ENCODE assay signal across 19 cellular contexts in the genomic region with DNA sequence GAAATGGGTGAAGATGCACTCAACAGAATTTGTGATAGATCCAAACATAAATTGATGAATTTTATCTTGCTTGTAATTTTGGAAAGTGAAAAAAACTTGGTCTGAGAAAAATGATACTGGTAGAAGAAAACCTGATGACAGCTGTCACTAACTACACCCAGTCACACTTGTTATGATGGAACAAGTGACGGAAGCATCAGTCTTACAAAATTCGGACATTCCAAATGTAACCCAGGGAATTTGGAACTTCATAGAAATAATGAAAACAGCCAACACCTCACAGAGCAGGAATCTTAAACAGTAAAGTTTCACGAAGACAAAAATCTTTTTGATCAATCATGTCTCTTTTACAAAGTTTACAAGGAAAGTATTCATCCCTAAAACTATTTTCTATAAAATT.
"Had no signal": no experiment of that assay in that cellular context is flagged by ENCODE, and none has a peak within 500 bp of the region (broad histone marks: within the 10 kb centered on the region; RNA-seq: fewer than 3 reads in every experiment).

No MANE protein-coding gene starts in this region.

- H3K36me3 Mint-ChIP-seq: naive thymus-derived CD8-positive, alpha-beta T cell had no signal

- H3K36me3 ChIP-seq: lower lobe of right lung, ovary, stomach, thyroid gland had no signal

- DNase-seq: dermis blood vessel endothelial cell; effector memory CD4-positive, alpha-beta T cell; left ventricle myocardium superior; lower lobe of right lung; naive thymus-derived CD8-positive, alpha-beta T cell; nephron progenitor cell; nucleus accumbens; ovary; posterior cingulate gyrus; psoas muscle; right cardiac atrium; stimulated activated CD4-positive, alpha-beta T cell treated with anti-CD3 and anti-CD28 coated beads, Interleukin-15, amount 100 ng/mL, for 24 hours; stimulated activated CD4-positive, alpha-beta T cell treated with anti-CD3 and anti-CD28 coated beads, Interleukin-2, amount 100 ng/mL, for 48 hours; stimulated activated CD8-positive, alpha-beta memory T cell treated with anti-CD3 and anti-CD28 coated beads, Interleukin-4, amount 100 ng/mL, for 48 hours; stomach; thyroid gland had no signal

- H3K9me3 ChIP-seq: lower lobe of right lung, ovary, psoas muscle, stomach, thyroid gland had no signal

- H3K27ac ChIP-seq: coronary artery, lower lobe of right lung, ovary, psoas muscle, skin epidermis, thyroid gland had no signal

- H3K9me3 Mint-ChIP-seq: nephron progenitor cell, type B pancreatic cell had no signal

- H3K4me1 Mint-ChIP-seq: naive thymus-derived CD8-positive, alpha-beta T cell had no signal

- H3K4me3 Mint-ChIP-seq: naive thymus-derived CD8-positive, alpha-beta T cell; nephron progenitor cell; type B pancreatic cell had no signal

- H3K27me3 Mint-ChIP-seq: type B pancreatic cell had no signal

- H3K27ac Mint-ChIP-seq: naive thymus-derived CD8-positive, alpha-beta T cell; nephron progenitor cell; type B pancreatic cell had no signal

- H3K27me3 ChIP-seq: ovary, stomach, thyroid gland had no signal

- H3K4me3 ChIP-seq: coronary artery, lower lobe of right lung, ovary, psoas muscle, skin epidermis, stomach, thyroid gland had no signal

- ATAC-seq: left ventricle myocardium superior; lower lobe of right lung; naive thymus-derived CD8-positive, alpha-beta T cell; psoas muscle; right cardiac atrium had no signal
